Comparison of ENCODE assay signal across 38 cellular contexts in the genomic region with DNA sequence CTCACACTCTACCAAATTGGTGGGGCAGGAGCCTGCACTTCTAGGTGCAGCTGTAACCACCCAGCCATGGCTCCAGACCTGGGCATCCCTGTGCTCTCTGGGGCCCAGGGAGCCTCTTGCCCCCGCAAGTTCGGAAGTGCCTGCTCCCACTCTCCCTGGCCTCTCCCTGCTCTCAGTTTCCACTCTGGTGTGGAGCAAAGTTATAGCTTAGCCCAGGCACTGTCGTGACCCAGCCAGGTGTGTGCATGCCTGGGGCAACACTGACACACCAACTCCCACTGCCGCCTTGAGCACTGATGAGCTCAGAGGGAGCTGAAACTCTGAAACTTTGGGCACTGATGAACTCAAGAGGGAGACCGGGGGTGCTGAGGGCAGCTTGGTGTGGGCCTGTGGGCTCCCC.
"Had no signal": no experiment of that assay in that cellular context is flagged by ENCODE, and none has a peak within 500 bp of the region (broad histone marks: within the 10 kb centered on the region; RNA-seq: fewer than 3 reads in every experiment).

No MANE protein-coding gene starts in this region.

- DNase-seq: activated CD4-positive, alpha-beta memory T cell treated with anti-CD3 and anti-CD28 coated beads for 36 hours; activated CD4-positive, alpha-beta T cell treated with anti-CD3 and anti-CD28 coated beads for 1 hour; activated CD4-positive, alpha-beta T cell treated with anti-CD3 and anti-CD28 coated beads for 36 hours; activated CD4-positive, alpha-beta T cell treated with anti-CD3 and anti-CD28 coated beads, Interleukin-2, amount 10 ng/mL, durations not matched to agents 24 days and 14 days; activated CD4-positive, alpha-beta T cell treated with anti-CD3 and anti-CD28 coated beads, Interleukin-2, amount 50 U/mL, for 1 hour; activated CD4-positive, alpha-beta T cell treated with anti-CD3 and anti-CD28 coated beads, Interleukin-2, amount 50 U/mL, for 4 hours; activated CD4-positive, CD25-positive, alpha-beta regulatory T cell; activated CD8-positive, alpha-beta memory T cell treated with anti-CD3 and anti-CD28 coated beads, Interleukin-2, amount 50 U/mL, for 4 hours; activated CD8-positive, alpha-beta T cell treated with anti-CD3 and anti-CD28 coated beads for 36 hours; activated effector memory CD4-positive, alpha-beta T cell treated with anti-CD3 and anti-CD28 coated beads, Interleukin-2, amount 50 U/mL, for 16 hours; activated gamma-delta T cell treated with Interleukin-2 at 50 U/mL for 16 hours; activated naive CD4-positive, alpha-beta T cell; activated naive CD4-positive, alpha-beta T cell treated with anti-CD3 and anti-CD28 coated beads for 36 hours; activated naive CD4-positive, alpha-beta T cell treated with anti-CD3 and anti-CD28 coated beads, Interleukin-2, amount 50 U/mL, for 16 hours; activated naive CD8-positive, alpha-beta T cell treated with anti-CD3 and anti-CD28 coated beads for 36 hours; activated T-cell treated with anti-CD3 and anti-CD28 coated beads for 4 hours; activated T-cell treated with anti-CD3 and anti-CD28 coated beads, Interleukin-2, amount 50 U/mL, for 1 hour; activated T-cell treated with anti-CD3 and anti-CD28 coated beads, Interleukin-2, amount 50 U/mL, for 4 hours; activated T-cell treated with anti-CD3 and anti-CD28 coated beads, Interleukin-2, amount 50 U/mL, for 72 hours; adrenal gland; amniotic stem cell; aorta; body of pancreas; brain microvascular endothelial cell; caudate nucleus; cerebellar nuclear complex; T-helper 1 cell; T-helper 2 cell; T-helper 9 cell; WERI-Rb-1 had no signal

- H3K27me3 ChIP-seq: adrenal gland, body of pancreas, brain microvascular endothelial cell, breast epithelium, cardiac muscle cell had no signal

- H3K4me3 ChIP-seq: adrenal gland, body of pancreas, breast epithelium, cardiac muscle cell had no signal

- H3K4me1 ChIP-seq: adrenal gland, body of pancreas, breast epithelium had no signal

- H3K36me3 ChIP-seq: adrenal gland, brain microvascular endothelial cell, breast epithelium, cardiac muscle cell, WERI-Rb-1 had no signal

- ATAC-seq: activated CD4-positive, alpha-beta T cell treated with anti-CD3 and anti-CD28 coated beads for 36 hours; activated CD4-positive, CD25-positive, alpha-beta regulatory T cell treated with anti-CD3 and anti-CD28 coated beads, Interleukin-2, amount 50 U/mL, for 24 hours; activated CD8-positive, alpha-beta T cell treated with anti-CD3 and anti-CD28 coated beads for 36 hours; activated naive CD4-positive, alpha-beta T cell treated with anti-CD3 and anti-CD28 coated beads, Interleukin-2, amount 50 U/mL, for 72 hours; activated T-cell treated with anti-CD3 and anti-CD28 coated beads, Interleukin-2, amount 50 U/mL, for 4 hours; activated T-cell treated with anti-CD3 and anti-CD28 coated beads, Interleukin-2, amount 50 U/mL, for 72 hours; activated T-helper 17 cell treated with anti-CD3 and anti-CD28 coated beads, Interleukin-2, amount 50 U/mL, for 72 hours; body of pancreas; WTC11 had no signal

- H3K9me3 ChIP-seq: adrenal gland, body of pancreas, breast epithelium had no signal

- FAIRE-seq: astrocyte, TTC549 had no signal

- H3K27ac ChIP-seq: adrenal gland, body of pancreas, brain microvascular endothelial cell, breast epithelium, cardiac muscle cell, WERI-Rb-1 had no signal
